Comparison of ENCODE assay signal across 8 cellular contexts in the genomic region with DNA sequence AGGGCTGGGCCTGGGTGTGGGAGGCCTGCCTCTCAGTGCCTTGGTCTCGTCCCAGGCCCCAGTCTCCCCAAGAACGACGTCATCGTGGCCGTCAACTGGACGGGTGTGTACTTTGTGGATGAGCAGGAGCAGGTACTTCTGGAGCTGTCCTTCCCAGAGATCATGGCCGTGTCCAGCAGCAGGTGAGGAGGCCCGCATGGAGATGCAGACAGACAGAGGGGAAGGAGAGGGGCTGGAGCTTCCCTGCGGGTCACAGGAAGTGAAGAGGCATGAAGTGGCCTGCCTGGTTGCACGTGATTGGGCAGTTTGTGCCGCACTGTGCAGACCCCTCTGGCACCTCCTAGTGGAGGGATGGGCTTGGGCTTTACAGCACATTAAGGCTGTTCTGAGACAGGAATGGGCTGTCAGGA.
A peak's percentile ranks its signal among the peaks of the same experiment; 100 is the strongest.
DNase-seq lines count a peak whose midpoint lies in the region; ATAC-seq and TF ChIP-seq lines count a peak whose summit lies in the region.

No MANE protein-coding gene starts in this region.

- no TSS peak for BruUV-seq in Caco-2 (replicated peaks; lab: Mats Ljungman, UMichigan)

- H3K27ac Mint-ChIP-seq in Caco-2 (ENCODE audit: unreplicated experiment), result no peak overlapping the region

- intact Hi-C loops in Caco-2 (cut with micrococcal nuclease; ENCODE audit: unreplicated experiment) (loop anchor here (5.0 to 10.0 kb wide), 3 partner anchors 94 to 216 kb away; no protein-coding TSS in a partner anchor), right lobe of liver (cut with DNase I) (loop anchor here (10.0 kb wide), 2 partner anchors 346 to 356 kb away; no protein-coding TSS in a partner anchor)

- H3K36me3 ChIP-seq in Caco-2 (ENCODE audit: control insufficient read depth, insufficient read depth, low read length) (no peaks in the 10 kb centered on the region), H7 (replicated peaks; ENCODE audit: control insufficient read depth, insufficient read depth, low read length) (no peaks in the 10 kb centered on the region), right lobe of liver (peaks cover 0 to 62% (median 17%) of the 10 kb centered on the region in 4 donors)

- WGBS in right lobe of liver (ENCODE audit: insufficient coverage, low coverage, low lambda C conversion rate, missing lambda C conversion rate), result 79% methylated on average over 9 of the region's 11 CpGs

- TF ChIP-seq CTCF in Caco-2 (IDR thresholded peaks at IDR 0.05; ENCODE audit: insufficient read depth in 1 of 2, low read depth in 1 of 2, low read length in 1 of 2, severe bottlenecking in 1 of 2, unreplicated experiment in 1 of 2), result peak; percentile 53 to 72
- TF ChIP-seq CTCF in right lobe of liver (IDR thresholded peaks at IDR 0.05), result peak in 2 of 4 donors; percentile 21 to 27

- POLR2A ChIA-PET in Caco-2 (lab: Charles Lee), result no interaction called here

- no peaks in the 10 kb centered on the region for H3K4me1 ChIP-seq in Caco-2
- no peaks in the 10 kb centered on the region for H3K4me1 ChIP-seq in right lobe of liver

- H3K27me3 Mint-ChIP-seq in Caco-2 (ENCODE audit: insufficient read depth, unreplicated experiment), result no peaks in the 10 kb centered on the region

- H3K4me3 ChIP-seq in Caco-2 (ENCODE audit: low read depth, low read length) (no peak overlapping the region), H7 (ENCODE audit: insufficient read depth, low read depth, low read length) (no peak overlapping the region), right lobe of liver (no peak overlapping the region)

- CTCF ChIA-PET in Caco-2 (lab: Charles Lee), result interaction anchor here (1.0 to 1.2 kb wide), 3 partner anchors 12 to 72 kb away, joined by 3 read pairs; no protein-coding TSS in a partner anchor

- no peaks in the 10 kb centered on the region for H3K36me3 Mint-ChIP-seq in Caco-2 (ENCODE audit: insufficient read depth, unreplicated experiment)

- no peaks in the 10 kb centered on the region for H3K4me1 Mint-ChIP-seq in Caco-2 (ENCODE audit: low read depth, unreplicated experiment)

- H3K27ac ChIP-seq in right lobe of liver, result no peak overlapping the region

- DNase-seq in Caco-2 (peak; percentile 68 to 70), H7 (peak; percentile 93), right lobe of liver (peak; percentile 6 to 47 (median 41)), T1000 (lab: John Stamatoyannopoulos, UW) (no peak), NCI-H1092 treated with DMSO at 0.1 percent for 48 hours (lab: John Stamatoyannopoulos, UW) (no peak), ureter (ENCODE audit: low spot score) (no peak)
- DNase-seq in activated CD4-positive, alpha-beta T cell treated with anti-CD3 and anti-CD28 coated beads, Interleukin-2, amount 50 U/mL, for 48 hours, result peak; percentile 30 to 47

- H3K9me3 Mint-ChIP-seq in Caco-2 (ENCODE audit: unreplicated experiment), result no peaks in the 10 kb centered on the region

- no peak for TF ChIP-seq POLR2A in right lobe of liver (IDR thresholded peaks at IDR 0.05)

- H3K4me3 Mint-ChIP-seq in Caco-2 (ENCODE audit: unreplicated experiment), result no peak overlapping the region

- no peaks in the 10 kb centered on the region for H3K27me3 ChIP-seq in Caco-2 (replicated peaks; ENCODE audit: control insufficient read depth, insufficient read depth, low read length)
- H3K27me3 ChIP-seq in H7 (ENCODE audit: control insufficient read depth, insufficient read depth, low read length), result no peaks in the 10 kb centered on the region
- H3K27me3 ChIP-seq in right lobe of liver, result no peaks in the 10 kb centered on the region

- H3K9me3 ChIP-seq in Caco-2 (no peaks in the 10 kb centered on the region), right lobe of liver (no peaks in the 10 kb centered on the region)

- peak in 2 of 4 donors; percentile 15 to 39 for ATAC-seq in right lobe of liver
- no peak for ATAC-seq in GM21447 (IDR thresholded peaks at IDR 0.05; ENCODE audit: unreplicated experiment)

Comparison
In these comparisons a context has a peak if more than half of its experiments do, and no peak if none do; other contexts are left out.
1. DNase-seq: peak in Caco-2 (2 of 2), H7 (single experiment), activated CD4-positive, alpha-beta T cell treated with anti-CD3 and anti-CD28 coated beads, Interleukin-2, amount 50 U/mL, for 48 hours (2 of 2) and right lobe of liver (3 of 3); none in T1000 (single experiment), NCI-H1092 treated with DMSO at 0.1 percent for 48 hours (single experiment) and ureter (single experiment).